Comparison of ENCODE assay signal across 1 cellular context in genomic region chr19:46954502-46955004, GRCh38.
TF ChIP-seq lines count a peak whose summit lies in the region.

No MANE protein-coding gene starts in this region.

TF ChIP-seq in HepG2, 621 proteins besides CTCF, POLR2A, EP300 and RAD21 (continued from another document and continues in another):
- TF ChIP-seq AHDC1 (CRISPR knock-in tag; IDR thresholded peaks at IDR 0.05; ENCODE audit: borderline replicate concordance) (peak; percentile 80; the same call in 1 of the 2 replicates), HOXA9 (CRISPR knock-in tag; IDR thresholded peaks at IDR 0.05; ENCODE audit: borderline replicate concordance) (no peak), HNF1A (IDR thresholded peaks at IDR 0.05; ENCODE audit: low read depth) (peak; percentile 64; the same call in 1 of the 2 replicates), HNF1A (CRISPR knock-in tag; IDR thresholded peaks at IDR 0.05; ENCODE audit: borderline replicate concordance) (no peak; the same call in 1 of the 2 replicates), FIP1L1 (IDR thresholded peaks at IDR 0.05; ENCODE audit: borderline replicate concordance, insufficient read depth, low read depth, low read length) (no peak), ZNF276 (CRISPR knock-in tag; IDR thresholded peaks at IDR 0.05; ENCODE audit: low read depth) (no peak), ZNF558 (CRISPR knock-in tag; IDR thresholded peaks at IDR 0.05; ENCODE audit: borderline replicate concordance) (no peak), HNF4A (CRISPR knock-in tag; IDR thresholded peaks at IDR 0.05) (peak; percentile 62), ZNF687 (CRISPR knock-in tag; IDR thresholded peaks at IDR 0.05) (no peak), HNF4G (IDR thresholded peaks at IDR 0.05; ENCODE audit: borderline replicate concordance, low read depth, low read length) (peak; percentile 59; the same call in 1 of the 2 replicates), HNF4G (CRISPR knock-in tag; IDR thresholded peaks at IDR 0.05; ENCODE audit: borderline replicate concordance, low read depth) (no peak), ZNF292 (CRISPR knock-in tag; IDR thresholded peaks at IDR 0.05; ENCODE audit: borderline replicate concordance, low read depth) (no peak), RFXANK (CRISPR knock-in tag; IDR thresholded peaks at IDR 0.05) (no peak), ZBTB20 (CRISPR knock-in tag; IDR thresholded peaks at IDR 0.05; ENCODE audit: borderline replicate concordance, low read depth) (no peak), KDM6A (CRISPR knock-in tag; IDR thresholded peaks at IDR 0.05; ENCODE audit: low read depth) (0 out of 2 replicates have a peak, but pooled peaks have one; percentile 22), ZNF761 (CRISPR knock-in tag; conservative IDR thresholded peaks at IDR 0.05) (no peak), HOXA3 (CRISPR knock-in tag; IDR thresholded peaks at IDR 0.05) (peak; percentile 32; the same call in 1 of the 2 replicates), GATAD1 (CRISPR knock-in tag; IDR thresholded peaks at IDR 0.05) (no peak), KMT2B (CRISPR knock-in tag; IDR thresholded peaks at IDR 0.05) (no peak), MYC (CRISPR knock-in tag; IDR thresholded peaks at IDR 0.05; ENCODE audit: borderline replicate concordance) (0 out of 2 replicates have a peak, but pooled peaks have one; percentile 12), ZNF337 (CRISPR knock-in tag; IDR thresholded peaks at IDR 0.05; ENCODE audit: borderline replicate concordance, low read depth) (peak; percentile 42; the same call in 1 of the 2 replicates), ZNF589 (CRISPR knock-in tag; conservative IDR thresholded peaks at IDR 0.05) (no peak), SMC3 (IDR thresholded peaks at IDR 0.05; ENCODE audit: low read length) (peak; percentile 8; the same call in 1 of the 2 replicates), SIN3A (IDR thresholded peaks at IDR 0.05; ENCODE audit: borderline replicate concordance, low read depth, low read length) (no peak; the same call in 1 of the 2 replicates), SOX5 (CRISPR knock-in tag; IDR thresholded peaks at IDR 0.05; ENCODE audit: borderline replicate concordance) (peak; percentile 87; the same call in 1 of the 2 replicates), BCL6 (CRISPR knock-in tag; IDR thresholded peaks at IDR 0.05) (peak; percentile 46; the same call in 1 of the 2 replicates), HCFC1 (IDR thresholded peaks at IDR 0.05; ENCODE audit: low read depth, low read length) (no peak), ZNF644 (CRISPR knock-in tag; IDR thresholded peaks at IDR 0.05; ENCODE audit: low read depth) (peak; percentile 81), CCAR2 (optimal IDR thresholded peaks at IDR 0.05; ENCODE audit: low read depth, low read length) (no peak), TBX2 (CRISPR knock-in tag; IDR thresholded peaks at IDR 0.05; ENCODE audit: borderline replicate concordance) (peak; percentile 62), ZNF547 (CRISPR knock-in tag; IDR thresholded peaks at IDR 0.05) (no peak), GFI1 (CRISPR knock-in tag; IDR thresholded peaks at IDR 0.05; ENCODE audit: borderline replicate concordance) (peak; percentile 79; the same call in 1 of the 2 replicates), HDAC1 (CRISPR knock-in tag; IDR thresholded peaks at IDR 0.05) (peak; percentile 70), ZNF639 (CRISPR knock-in tag; conservative IDR thresholded peaks at IDR 0.05) (0 out of 2 replicates have a peak, but pooled peaks have one; percentile 11)
- TF ChIP-seq, protein P1, sequence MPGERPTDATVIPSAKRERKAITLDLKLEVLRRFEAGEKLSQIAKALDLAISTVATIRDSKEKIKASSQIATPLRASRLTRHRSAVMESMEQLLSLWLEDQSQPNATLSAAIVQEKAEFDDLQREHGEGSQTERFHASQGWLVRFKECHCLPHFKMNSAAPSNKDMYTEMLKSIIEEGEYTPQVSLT (CRISPR knock-in tag; IDR thresholded peaks at IDR 0.05; ENCODE audit: borderline replicate concordance, low read depth): no peak
- TF ChIP-seq, protein P2, sequence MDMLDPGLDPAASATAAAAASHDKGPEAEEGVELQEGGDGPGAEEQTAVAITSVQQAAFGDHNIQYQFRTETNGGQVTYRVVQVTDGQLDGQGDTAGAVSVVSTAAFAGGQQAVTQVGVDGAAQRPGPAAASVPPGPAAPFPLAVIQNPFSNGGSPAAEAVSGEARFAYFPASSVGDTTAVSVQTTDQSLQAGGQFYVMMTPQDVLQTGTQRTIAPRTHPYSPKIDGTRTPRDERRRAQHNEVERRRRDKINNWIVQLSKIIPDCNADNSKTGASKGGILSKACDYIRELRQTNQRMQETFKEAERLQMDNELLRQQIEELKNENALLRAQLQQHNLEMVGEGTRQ (IDR thresholded peaks at IDR 0.05; ENCODE audit: low read depth, low read length): no peak
- TF ChIP-seq, protein P2 (CRISPR knock-in tag; IDR thresholded peaks at IDR 0.05; ENCODE audit: borderline replicate concordance): no peak
- TF ChIP-seq, protein P3, sequence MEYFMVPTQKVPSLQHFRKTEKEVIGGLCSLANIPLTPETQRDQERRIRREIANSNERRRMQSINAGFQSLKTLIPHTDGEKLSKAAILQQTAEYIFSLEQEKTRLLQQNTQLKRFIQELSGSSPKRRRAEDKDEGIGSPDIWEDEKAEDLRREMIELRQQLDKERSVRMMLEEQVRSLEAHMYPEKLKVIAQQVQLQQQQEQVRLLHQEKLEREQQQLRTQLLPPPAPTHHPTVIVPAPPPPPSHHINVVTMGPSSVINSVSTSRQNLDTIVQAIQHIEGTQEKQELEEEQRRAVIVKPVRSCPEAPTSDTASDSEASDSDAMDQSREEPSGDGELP (IDR thresholded peaks at IDR 0.05; ENCODE audit: borderline replicate concordance, low read depth): peak; percentile 45; the same call in 1 of the 2 replicates
